2 cellular contexts compared by ENCODE assay signal in genomic region chr13:74850893-74851292, GRCh38.
A peak's percentile ranks its signal among the peaks of the same experiment; 100 is the strongest.
TF ChIP-seq lines count a peak whose summit lies in the region.

No MANE protein-coding gene starts in this region.

TF ChIP-seq in GM23338, 12 proteins besides CTCF, POLR2A, EP300 and RAD21:
- no peak for TF ChIP-seq JUNB (IDR thresholded peaks at IDR 0.05; ENCODE audit: unreplicated experiment)
TF ChIP-seq in GM23338: peak in this region for 0.

TF ChIP-seq in H1, 55 proteins besides CTCF, POLR2A, EP300 and RAD21:
- TF ChIP-seq FOSL1 (IDR thresholded peaks at IDR 0.05; ENCODE audit: insufficient read depth, low read depth, low read length) (no peak), TEAD4 (IDR thresholded peaks at IDR 0.05; ENCODE audit: low read depth, low read length) (peak; percentile 64)
TF ChIP-seq in H1: peak in this region for 1.
